ENCODE assay signal across 11 cellular contexts in the genomic region with DNA sequence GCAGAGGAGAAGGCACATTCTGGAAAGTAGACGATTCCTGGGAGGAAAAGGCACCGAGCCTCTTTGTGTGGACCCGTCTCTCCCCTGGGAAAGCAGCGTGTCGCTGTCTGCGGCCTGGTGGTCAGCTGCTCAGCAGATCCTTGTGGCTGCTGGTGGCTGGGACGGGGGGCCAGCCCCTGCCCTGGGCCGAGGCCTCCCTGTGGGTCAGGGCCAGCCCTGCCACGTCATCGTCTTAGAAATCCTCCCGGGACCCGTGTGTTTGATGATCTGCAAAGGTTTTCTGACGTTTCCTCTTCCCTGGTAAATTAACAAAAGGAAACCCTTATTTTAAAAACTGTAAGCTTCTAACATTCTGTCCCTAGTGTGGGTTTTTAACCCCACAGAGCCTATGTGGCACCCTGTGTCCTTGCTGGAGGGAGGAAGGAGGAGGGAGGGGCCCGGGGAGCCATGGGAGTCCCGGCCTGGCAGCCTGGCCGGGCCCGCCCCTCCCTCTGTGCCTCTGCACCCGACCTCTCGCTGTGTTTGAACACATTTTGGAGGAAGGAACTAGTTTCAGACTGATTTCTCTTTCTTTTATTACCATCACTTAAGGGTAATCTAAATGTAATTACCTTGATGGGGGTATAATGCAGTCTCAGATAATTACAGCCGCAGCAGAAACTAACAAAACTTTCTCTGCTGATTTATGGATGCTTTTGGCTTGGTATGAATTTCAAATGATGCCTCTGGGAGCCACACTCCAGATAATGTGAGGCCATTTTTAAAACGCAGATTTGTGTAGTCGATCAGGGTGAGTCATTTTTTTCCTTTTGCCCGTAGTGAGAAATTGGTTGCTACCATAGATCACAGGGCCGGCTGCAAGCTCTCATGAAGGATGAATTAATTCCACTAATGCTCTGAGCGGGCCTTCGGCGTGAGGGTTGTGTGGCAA.
DNase-seq lines count a peak whose midpoint lies in the region; ATAC-seq and TF ChIP-seq lines count a peak whose summit lies in the region.
"Had no signal": no experiment of that assay in that cellular context is flagged by ENCODE, and none has a peak within 500 bp of the region (broad histone marks: within the 10 kb centered on the region; RNA-seq: fewer than 3 reads in every experiment).

No MANE protein-coding gene starts in this region.

- WGBS in endodermal cell (ENCODE audit: insufficient coverage in 1 of 2, insufficient read length in 1 of 2), 2 experiments = 90% methylated on average over 17 to 24 of the region's 27 CpGs
- WGBS in aorta, 2 donors = 28 to 32% methylated on average over 27 of the region's 27 CpGs

- no peak for TF ChIP-seq CTCF in endodermal cell (conservative IDR thresholded peaks at IDR 0.05)
- no peak for TF ChIP-seq CTCF in mucosa of descending colon (IDR thresholded peaks at IDR 0.05)

- H3K9me3 ChIP-seq in endodermal cell (ENCODE audit: control insufficient read depth, low read length) (peaks cover 3% of the 10 kb centered on the region), mucosa of descending colon (peaks cover 5% of the 10 kb centered on the region), aorta (ENCODE audit: control insufficient read depth, low read length) (no peaks in the 10 kb centered on the region)

- H3K9ac ChIP-seq in endodermal cell (ENCODE audit: extremely low read depth, low read length, poor library complexity, severe bottlenecking) = no peak overlapping the region

- no peaks in the 10 kb centered on the region for H3K4me1 ChIP-seq in endodermal cell (ENCODE audit: control insufficient read depth, insufficient read depth, low read length)
- H3K4me1 ChIP-seq in mucosa of descending colon (ENCODE audit: low read depth) = peaks cover 17% of the 10 kb centered on the region
- no peaks in the 10 kb centered on the region for H3K4me1 ChIP-seq in aorta (ENCODE audit: control insufficient read depth in 1 of 2, insufficient read depth in 2 of 2, low read length in 2 of 2)
- H3K4me1 ChIP-seq: A549 had no signal

- H3K27me3 ChIP-seq in endodermal cell (ENCODE audit: control insufficient read depth, insufficient read depth, low read length, poor library complexity, severe bottlenecking) (no peaks in the 10 kb centered on the region), aorta (ENCODE audit: control insufficient read depth in 1 of 2, insufficient read depth in 2 of 2, low read length in 1 of 2) (no peaks in the 10 kb centered on the region)

- H3K36me3 ChIP-seq in endodermal cell (ENCODE audit: control insufficient read depth, insufficient read depth, low read length) (no peaks in the 10 kb centered on the region), mucosa of descending colon (ENCODE audit: low read depth) (no peaks in the 10 kb centered on the region), aorta (ENCODE audit: control insufficient read depth in 1 of 2, insufficient read depth in 2 of 2, low read length in 1 of 2) (peaks cover 0 to 2% of the 10 kb centered on the region in 2 donors)

- peak; percentile 39 for DNase-seq in Right ventricle myocardium superior
- DNase-seq in Right ventricle myocardium inferior (ENCODE audit: missing footprints) = no peak
- DNase-seq in endodermal cell = peak; percentile 41
- peak; percentile 62 to 79 (median 66) for DNase-seq in mucosa of descending colon
- peak; percentile 54 to 79 for DNase-seq in aorta
- no peak for DNase-seq in kidney tubule cell (ENCODE audit: low spot score)
- no peak for DNase-seq in activated CD4-positive, alpha-beta T cell treated with anti-CD3 and anti-CD28 coated beads, Interleukin-2, amount 50 U/mL, for 4 hours
- DNase-seq: activated CD8-positive, alpha-beta memory T cell treated with anti-CD3 and anti-CD28 coated beads, Interleukin-2, amount 50 U/mL, for 48 hours; T-cell had no signal

- no peak overlapping the region for H3K27ac Mint-ChIP-seq in endodermal cell
- H3K27ac Mint-ChIP-seq: T-cell had no signal

- ATAC-seq in Right ventricle myocardium superior (ENCODE audit: poor library complexity) (peak; percentile 19), Right ventricle myocardium inferior (no peak), mucosa of descending colon (peak; percentile 85), aorta (ENCODE audit: low FRiP score) (peak; percentile 39), HG02588 (IDR thresholded peaks at IDR 0.05; ENCODE audit: unreplicated experiment) (no peak)
- ATAC-seq: A549, T-cell had no signal

- no peaks in the 10 kb centered on the region for H3K27me3 Mint-ChIP-seq in endodermal cell (ENCODE audit: insufficient read depth)
- H3K27me3 Mint-ChIP-seq: T-cell had no signal

- H3K4me1 Mint-ChIP-seq in endodermal cell = no peaks in the 10 kb centered on the region

- H3K36me3 Mint-ChIP-seq in endodermal cell (ENCODE audit: low read depth) = peaks cover 15% of the 10 kb centered on the region

- H3K4me3 Mint-ChIP-seq in endodermal cell = no peak overlapping the region
- H3K4me3 Mint-ChIP-seq: T-cell had no signal

- intact Hi-C loops in Right ventricle myocardium superior (cut with DNase I) (no loop called here), Right ventricle myocardium inferior (cut with DNase I) (no loop called here), mucosa of descending colon (cut with DNase I, micrococcal nuclease) (no loop called here), aorta (cut with DNase I) (no loop called here)

- no peak overlapping the region for H3K4me3 ChIP-seq in endodermal cell (ENCODE audit: low read length)
- H3K4me3 ChIP-seq in mucosa of descending colon = no peak overlapping the region
- no peak overlapping the region for H3K4me3 ChIP-seq in aorta (ENCODE audit: low read length in 2 of 2)
- H3K4me3 ChIP-seq: A549 had no signal

- no peak overlapping the region for H3K27ac ChIP-seq in endodermal cell (ENCODE audit: low read depth, low read length)
- H3K27ac ChIP-seq in aorta (ENCODE audit: low read depth in 1 of 2, low read length in 2 of 2) = no peak overlapping the region
- H3K27ac ChIP-seq: A549 had no signal

- H3K9me3 Mint-ChIP-seq in endodermal cell = peaks cover 8% of the 10 kb centered on the region

Comparison
In these comparisons a context has a peak if more than half of its experiments do, and no peak if none do; other contexts are left out.
1. ATAC-seq: peak in Right ventricle myocardium superior (single experiment), mucosa of descending colon (single experiment) and aorta (single experiment); none in Right ventricle myocardium inferior (single experiment) and HG02588 (single experiment).
2. DNase-seq: peak in Right ventricle myocardium superior (single experiment), endodermal cell (single experiment), mucosa of descending colon (3 of 3) and aorta (2 of 2); none in Right ventricle myocardium inferior (single experiment), kidney tubule cell (single experiment) and activated CD4-positive, alpha-beta T cell treated with anti-CD3 and anti-CD28 coated beads, Interleukin-2, amount 50 U/mL, for 4 hours (0 of 2).